Comparison of ENCODE assay signal across 9 cellular contexts in the genomic region with DNA sequence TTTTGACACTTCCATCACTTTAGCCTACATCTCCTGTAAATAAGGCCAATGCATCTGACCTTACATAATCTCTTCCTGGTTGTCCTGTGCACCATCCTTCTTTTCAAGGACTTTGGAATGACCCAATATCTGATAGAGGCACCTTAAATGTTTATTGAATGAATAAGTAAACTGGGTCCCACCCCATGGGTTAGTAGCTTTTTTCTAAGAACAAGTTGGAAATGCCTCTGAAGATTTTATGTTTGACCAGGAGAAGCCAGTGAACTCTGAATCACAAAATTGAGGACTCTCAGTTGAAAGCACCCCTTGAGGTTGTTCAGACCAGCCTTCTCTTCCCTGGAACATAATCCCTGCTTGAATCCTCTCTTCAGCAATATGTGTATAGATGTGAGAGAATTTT. TPM values are rescaled to one million over a fixed set of nuclear protein-coding genes. Genes with fewer than 3 reads are reported as not detected.
DNase-seq lines count a peak whose midpoint lies in the region; ATAC-seq and TF ChIP-seq lines count a peak whose summit lies in the region.
"Had no signal": no experiment of that assay in that cellular context is flagged by ENCODE, and none has a peak within 500 bp of the region (broad histone marks: within the 10 kb centered on the region; RNA-seq: fewer than 3 reads in every experiment).

No MANE protein-coding gene starts in this region.

- peak overlapping the region; percentile 96 for H3K4me2 ChIP-seq in neural cell (ENCODE audit: low read length)

- ATAC-seq in GM19452 (IDR thresholded peaks at IDR 0.05; ENCODE audit: unreplicated experiment), result no peak
- ATAC-seq in GM19397 (IDR thresholded peaks at IDR 0.05; ENCODE audit: unreplicated experiment), result no peak

- no peak for TF ChIP-seq CTCF in AG09309 (IDR thresholded peaks at IDR 0.05; ENCODE audit: control insufficient read depth, insufficient read depth, low read depth, low read length, missing control alignments)
- TF ChIP-seq CTCF in LNCaP clone FGC (IDR thresholded peaks at IDR 0.05; ENCODE audit: control insufficient read depth, extremely low read depth, insufficient read depth), result no peak
- TF ChIP-seq CTCF in dorsolateral prefrontal cortex (IDR thresholded peaks at IDR 0.05 in 54 of 56, conservative IDR thresholded peaks at IDR 0.05 in 2 of 56; ENCODE audit: low read depth in 1 of 56, partially characterized antibody in 56 of 56), result no peak
- TF ChIP-seq CTCF in neural cell (IDR thresholded peaks at IDR 0.05; ENCODE audit: poor library complexity, severe bottlenecking), result no peak

- no peaks in the 10 kb centered on the region for H3K9me3 ChIP-seq in neural cell (ENCODE audit: low read length)

- H3K9ac ChIP-seq in neural cell (ENCODE audit: low read length), result no peak overlapping the region

- H4K20me1 ChIP-seq in neural cell (ENCODE audit: insufficient read depth), result no peaks in the 10 kb centered on the region

- no peaks in the 10 kb centered on the region for H3F3A ChIP-seq in neural cell (ENCODE audit: insufficient read depth, low read length, poor library complexity, severe bottlenecking)

- DNase-seq in AG09309 (ENCODE audit: low read depth), result no peak
- no peak for DNase-seq in LNCaP clone FGC (ENCODE audit: low read depth)
- no peak for DNase-seq in dorsolateral prefrontal cortex
- DNase-seq in stimulated activated CD4-positive, alpha-beta T cell treated with anti-CD3 and anti-CD28 coated beads, Interleukin-2, amount 100 ng/mL, for 24 hours, result no peak
- no peak for DNase-seq in amniotic stem cell (lab: John Stamatoyannopoulos, UW)
- DNase-seq: HCEC 1CT had no signal

- no peak overlapping the region for H2AFZ ChIP-seq in neural cell (ENCODE audit: low read depth, low read length)

- no peak for TF ChIP-seq EP300 in neural cell (conservative IDR thresholded peaks at IDR 0.05; ENCODE audit: poor library complexity, severe bottlenecking)

- no peaks in the 10 kb centered on the region for H3K27me3 ChIP-seq in dorsolateral prefrontal cortex
- no peaks in the 10 kb centered on the region for H3K27me3 ChIP-seq in neural cell (ENCODE audit: insufficient read depth, low read depth, low read length)

- TF ChIP-seq RAD21 in neural cell (conservative IDR thresholded peaks at IDR 0.05), result no peak

- no peaks in the 10 kb centered on the region for H3K9me2 ChIP-seq in neural cell (ENCODE audit: insufficient read depth, low read length)

- no peaks in the 10 kb centered on the region for H3K36me3 ChIP-seq in neural cell (ENCODE audit: insufficient read depth, low read length)

- H3K4me3 ChIP-seq in AG09309 (ENCODE audit: control insufficient read depth, low read depth, low read length), result peak overlapping the region; percentile 58
- peak overlapping the region; percentile 77; the same call in 1 of the 2 replicates for H3K4me3 ChIP-seq in LNCaP clone FGC (ENCODE audit: low read depth, low read length)
- H3K4me3 ChIP-seq in dorsolateral prefrontal cortex, result peak overlapping the region in 55 of 59 donors; percentile 69 to 99 (median 86)
- H3K4me3 ChIP-seq in neural cell (ENCODE audit: low read length), result peak overlapping the region; percentile 89

- H3K79me2 ChIP-seq in neural cell (replicated peaks; ENCODE audit: insufficient read depth, low read length), result peaks cover 20% of the 10 kb centered on the region

- intact Hi-C loops in dorsolateral prefrontal cortex (cut with DNase I), result no loop called here

- H3K27ac ChIP-seq in dorsolateral prefrontal cortex (peak overlapping the region in 9 of 59 donors; percentile 15 to 96 (median 89)), neural cell (ENCODE audit: low read length) (no peak overlapping the region)

TF ChIP-seq in neural cell, 6 proteins besides CTCF, POLR2A, EP300 and RAD21:
- TF ChIP-seq REST (IDR thresholded peaks at IDR 0.05; ENCODE audit: borderline replicate concordance), result no peak
- no peak for TF ChIP-seq EZH2 (IDR thresholded peaks at IDR 0.05; ENCODE audit: borderline replicate concordance, insufficient read depth, low read length, poor library complexity, severe bottlenecking)
- TF ChIP-seq TAF1 (IDR thresholded peaks at IDR 0.05; ENCODE audit: low read depth), result no peak
- TF ChIP-seq MXI1 (conservative IDR thresholded peaks at IDR 0.05; ENCODE audit: poor library complexity, severe bottlenecking), result no peak

RNA-seq across cellular contexts. Expression of gene RNF185, which starts 1.4 kb away (rescaled TPM):
- total RNA-seq in dorsolateral prefrontal cortex, result 10 to 100 TPM; 22.8 to 55.7 (median 30.8) TPM
- polyA plus RNA-seq in neural cell, result 38.5 and 42.2 TPM in 2 replicates
- 34.3 and 38.0 TPM in 2 replicates for polyA minus RNA-seq in neural cell

RNA-seq across cellular contexts. Expression of gene PLA2G3, which starts 21.1 kb away (rescaled TPM):
- 1 to 10 TPM in 1 of 120 experiments, under 1 TPM in 41, not detected in 78; 0.15 to 1.2 (median 0.27) TPM for total RNA-seq in dorsolateral prefrontal cortex
- polyA plus RNA-seq in neural cell, result not detected in 2 replicates
- not detected in 2 replicates for polyA minus RNA-seq in neural cell

RNA-seq across cellular contexts. Expression of gene INPP5J, which starts 38.6 kb away (rescaled TPM):
- 10 to 100 TPM in 117 of 120 experiments, 1 to 10 TPM in 3; 5.2 to 32.6 (median 18.5) TPM for total RNA-seq in dorsolateral prefrontal cortex
- polyA plus RNA-seq in neural cell, result 3.7 and 9.4 TPM in 2 replicates
- 5.1 and 6.0 TPM in 2 replicates for polyA minus RNA-seq in neural cell

RNA-seq across cellular contexts. Expression of gene LIMK2, which starts 50.7 kb away (rescaled TPM):
- total RNA-seq in dorsolateral prefrontal cortex, result 100 to 1,000 TPM in 1 of 120 experiments, 10 to 100 TPM in 119; 16.4 to 108 (median 33.1) TPM
- polyA plus RNA-seq in neural cell, result 44.2 and 52.8 TPM in 2 replicates
- polyA minus RNA-seq in neural cell, result 56.0 and 63.3 TPM in 2 replicates

RNA-seq across cellular contexts. Expression of gene SELENOM, which starts 54.0 kb away (rescaled TPM):
- total RNA-seq in dorsolateral prefrontal cortex, result 100 to 1,000 TPM in 102 of 120 experiments, 10 to 100 TPM in 18; 76.0 to 161 (median 116) TPM
- 6.3 and 6.6 TPM in 2 replicates for polyA plus RNA-seq in neural cell
- 2.1 TPM in 1 of 2 replicates, not detected in the other for polyA minus RNA-seq in neural cell
